ENCODE assay signal across 23 cellular contexts in genomic region chr2:157806426-157806825, GRCh38.
"Had no signal": no experiment of that assay in that cellular context is flagged by ENCODE, and none has a peak within 500 bp of the region (broad histone marks: within the 10 kb centered on the region; RNA-seq: fewer than 3 reads in every experiment).

No MANE protein-coding gene starts in this region.

- H3K9me3 ChIP-seq: SJSA1, SK-N-SH had no signal

- H3K27ac ChIP-seq: SJSA1 had no signal

- H3K27me3 ChIP-seq: SJSA1 had no signal

- H3K4me2 ChIP-seq: SK-N-SH had no signal

- ATAC-seq: activated T-cell treated with anti-CD3 and anti-CD28 coated beads, Interleukin-2, amount 50 U/mL, for 4 hours; K562; Panc1 had no signal

- DNase-seq: activated B cell treated with CpG ODN at 0.5 μM for 24 hours; activated CD4-positive, alpha-beta memory T cell treated with anti-CD3 and anti-CD28 coated beads for 36 hours; activated CD4-positive, alpha-beta T cell treated with anti-CD3 and anti-CD28 coated beads for 4 hours; activated CD4-positive, alpha-beta T cell treated with anti-CD3 and anti-CD28 coated beads, Interleukin-2, amount 50 U/mL, for 1 hour; activated CD4-positive, CD25-positive, alpha-beta regulatory T cell treated with anti-CD3 and anti-CD28 coated beads, Interleukin-2, amount 50 U/mL, for 72 hours; activated CD8-positive, alpha-beta memory T cell treated with anti-CD3 and anti-CD28 coated beads, Interleukin-2, amount 50 U/mL, for 4 hours; activated effector memory CD4-positive, alpha-beta T cell treated with Interleukin-2 at 50 U/mL for 16 hours; activated naive CD4-positive, alpha-beta T cell; activated naive CD4-positive, alpha-beta T cell treated with anti-CD3 and anti-CD28 coated beads, Interleukin-2, amount 50 U/mL, for 16 hours; activated naive CD8-positive, alpha-beta T cell treated with anti-CD3 and anti-CD28 coated beads for 36 hours; activated T-cell treated with anti-CD3 and anti-CD28 coated beads for 4 hours; activated T-cell treated with anti-CD3 and anti-CD28 coated beads, Interleukin-2, amount 50 U/mL, for 4 hours; amniotic stem cell; aorta; NCI-H1105; NCI-H1417 treated with DMSO at 0.1 percent for 48 hours; NCI-H187 treated with DMSO at 0.1 percent for 48 hours; NCI-H524 treated with DMSO at 0.1 percent for 48 hours; SHP77 treated with DMSO at 0.1 percent for 48 hours; SK-N-SH had no signal

- H3K4me3 ChIP-seq: K562, SJSA1 had no signal

- H3K9ac ChIP-seq: SK-N-SH had no signal

- H3K36me3 ChIP-seq: SJSA1 had no signal
